Comparison of ENCODE assay signal across 9 cellular contexts in genomic region chr11:123194308-123195181, GRCh38. TPM values are rescaled to one million over a fixed set of nuclear protein-coding genes. Genes with fewer than 3 reads are reported as not detected.
DNase-seq lines count a peak whose midpoint lies in the region; ATAC-seq and TF ChIP-seq lines count a peak whose summit lies in the region.
"Had no signal": no experiment of that assay in that cellular context is flagged by ENCODE, and none has a peak within 500 bp of the region (broad histone marks: within the 10 kb centered on the region; RNA-seq: fewer than 3 reads in every experiment).

No MANE protein-coding gene starts in this region.

- H3K9ac ChIP-seq in ES-I3 (ENCODE audit: low read depth, low read length) (peak overlapping the region; percentile 81), parathyroid adenoma (no peak overlapping the region)

- TF ChIP-seq CTCF in Peyer's patch (IDR thresholded peaks at IDR 0.05) = no peak
- no peak for TF ChIP-seq CTCF in fibroblast of villous mesenchyme (IDR thresholded peaks at IDR 0.05; ENCODE audit: insufficient read depth, low read depth, low read length)
- TF ChIP-seq CTCF in parathyroid adenoma (IDR thresholded peaks at IDR 0.05) = no peak

- H3K27me3 ChIP-seq in Peyer's patch = no peaks in the 10 kb centered on the region
- H3K27me3 ChIP-seq in parathyroid adenoma (ENCODE audit: control insufficient read depth, insufficient read depth, low read length) = peaks cover 3% of the 10 kb centered on the region

- peaks cover 32% of the 10 kb centered on the region for H3K4me1 ChIP-seq in ES-I3 (ENCODE audit: insufficient read depth, low read length)
- H3K4me1 ChIP-seq in Peyer's patch = peaks cover 0 to 23% (median 0%) of the 10 kb centered on the region in 4 donors
- H3K4me1 ChIP-seq in parathyroid adenoma = no peaks in the 10 kb centered on the region

- DNase-seq in Peyer's patch (peak in 1 of 3 donors; percentile 58), fibroblast of villous mesenchyme (ENCODE audit: low read depth) (peak; percentile 63), NAMALWA (ENCODE audit: low spot score) (no peak)
- DNase-seq in activated CD4-positive, alpha-beta T cell treated with anti-CD3 and anti-CD28 coated beads, Interleukin-2, amount 50 U/mL, for 1 hour = no peak

- H3K9me3 ChIP-seq in ES-I3 (ENCODE audit: control insufficient read depth, insufficient read depth, low read length) = no peaks in the 10 kb centered on the region
- no peaks in the 10 kb centered on the region for H3K9me3 ChIP-seq in Peyer's patch
- H3K9me3 ChIP-seq in parathyroid adenoma (ENCODE audit: control insufficient read depth, low read length) = no peaks in the 10 kb centered on the region
- H3K9me3 ChIP-seq: neutrophil had no signal

- no peak for TF ChIP-seq POLR2A in Peyer's patch (IDR thresholded peaks at IDR 0.05)

- H2AFZ ChIP-seq in parathyroid adenoma = no peak overlapping the region

- no peaks in the 10 kb centered on the region for H3K79me2 ChIP-seq in parathyroid adenoma

- peak overlapping the region; percentile 59 to 89 (median 78) for H3K27ac ChIP-seq in Peyer's patch
- no peak overlapping the region for H3K27ac ChIP-seq in parathyroid adenoma
- H3K27ac ChIP-seq: neutrophil had no signal

- H3K36me3 ChIP-seq in ES-I3 (ENCODE audit: insufficient read depth, low read length) = no peaks in the 10 kb centered on the region; the same call in 1 of the 2 replicates
- no peaks in the 10 kb centered on the region for H3K36me3 ChIP-seq in Peyer's patch
- H3K36me3 ChIP-seq in parathyroid adenoma (ENCODE audit: control insufficient read depth, insufficient read depth, low read length) = no peaks in the 10 kb centered on the region
- H3K36me3 ChIP-seq: neutrophil had no signal

- peak overlapping the region; percentile 49 for H3K4me2 ChIP-seq in parathyroid adenoma (ENCODE audit: low read length)

- H3K4me3 ChIP-seq in Peyer's patch (peak overlapping the region; percentile 26 to 52 (median 42)), fibroblast of villous mesenchyme (ENCODE audit: low read depth, low read length) (peak overlapping the region; percentile 87), parathyroid adenoma (ENCODE audit: low read depth, low read length) (no peak overlapping the region)

- ATAC-seq in HG03571 (IDR thresholded peaks at IDR 0.05; ENCODE audit: unreplicated experiment) (no peak), HG02678 (IDR thresholded peaks at IDR 0.05; ENCODE audit: unreplicated experiment) (no peak)

RNA-seq across cellular contexts. Expression of gene CLMP, which starts 0.5 kb away (rescaled TPM):
- total RNA-seq in Peyer's patch = 10 to 100 TPM in 3 of 4 donors, 1 to 10 TPM in 1; 8.4 to 48.7 (median 13.2) TPM
- total RNA-seq in fibroblast of villous mesenchyme = 115 and 147 TPM in 2 replicates
